21 cellular contexts compared by ENCODE assay signal in genomic region chr4:171582961-171583581, GRCh38.
DNase-seq lines count a peak whose midpoint lies in the region; ATAC-seq, FAIRE-seq and TF ChIP-seq lines count a peak whose summit lies in the region.
"Had no signal": no experiment of that assay in that cellular context is flagged by ENCODE, and none has a peak within 500 bp of the region (broad histone marks: within the 10 kb centered on the region; RNA-seq: fewer than 3 reads in every experiment).

No MANE protein-coding gene starts in this region.

- no peaks in the 10 kb centered on the region for H3K9me3 ChIP-seq in body of pancreas
- H3K9me3 ChIP-seq: breast epithelium had no signal

- no peaks in the 10 kb centered on the region for H3K27me3 ChIP-seq in body of pancreas
- H3K27me3 ChIP-seq: breast epithelium had no signal

- H3K4me3 ChIP-seq in body of pancreas, result no peak overlapping the region
- H3K4me3 ChIP-seq: breast epithelium had no signal

- ATAC-seq in GM21423 (IDR thresholded peaks at IDR 0.05; ENCODE audit: unreplicated experiment) (peak; percentile 46), HG03354 (IDR thresholded peaks at IDR 0.05; ENCODE audit: poor library complexity, severe bottlenecking, unreplicated experiment) (peak; percentile 30), body of pancreas (no peak), GM18873 (IDR thresholded peaks at IDR 0.05; ENCODE audit: low FRiP score, unreplicated experiment) (no peak)
- ATAC-seq: activated CD8-positive, alpha-beta memory T cell treated with anti-CD3 and anti-CD28 coated beads, Interleukin-2, amount 10 ng/mL, durations not matched to agents 7 days and 5 days; activated naive CD8-positive, alpha-beta T cell treated with anti-CD3 and anti-CD28 coated beads, Interleukin-2, amount 50 U/mL, for 24 hours; activated T-helper 17 cell treated with anti-CD3 and anti-CD28 coated beads, Interleukin-2, amount 50 U/mL, for 72 hours; naive thymus-derived CD8-positive, alpha-beta T cell; PC-3 had no signal

- H3K36me3 ChIP-seq in body of pancreas (replicated peaks in 1 of 2; ENCODE audit: insufficient read depth in 1 of 2, low read depth in 2 of 2), result no peaks in the 10 kb centered on the region
- H3K36me3 ChIP-seq: breast epithelium had no signal

- no peaks in the 10 kb centered on the region for H3K4me1 ChIP-seq in body of pancreas
- H3K4me1 ChIP-seq: breast epithelium had no signal

- no peak overlapping the region for H3K27ac ChIP-seq in body of pancreas
- H3K27ac ChIP-seq: breast epithelium had no signal

- WGBS in body of pancreas, 2 donors, result 35 to 43% methylated on average over 4 of the region's 4 CpGs

- intact Hi-C loops in body of pancreas (cut with DNase I), result no loop called here

- TF ChIP-seq CTCF in body of pancreas (IDR thresholded peaks at IDR 0.05), result no peak

- TF ChIP-seq POLR2A in body of pancreas (IDR thresholded peaks at IDR 0.05), result no peak

- peak; percentile 55 for FAIRE-seq in GM18507 (lab: Jason Lieb, UNC)
- FAIRE-seq: islet of Langerhans, urothelium cell line had no signal

- DNase-seq in GM18507 (ENCODE audit: extremely low spot score, insufficient read length, low read depth), result no peak
- peak; percentile 11 for DNase-seq in left kidney (ENCODE audit: low read depth, low spot score)
- no peak for DNase-seq in body of pancreas
- DNase-seq in SHP77 treated with DMSO at 0.1 percent for 48 hours (lab: John Stamatoyannopoulos, UW), result no peak
- DNase-seq: activated CD8-positive, alpha-beta memory T cell treated with anti-CD3 and anti-CD28 coated beads, Interleukin-2, amount 10 ng/mL, durations not matched to agents 7 days and 5 days; activated naive CD8-positive, alpha-beta T cell treated with anti-CD3 and anti-CD28 coated beads, Interleukin-2, amount 50 U/mL, for 24 hours; COR-L47; H7; IMR-90; naive thymus-derived CD8-positive, alpha-beta T cell; NCI-H1092; PC-3; stimulated activated CD4-positive, alpha-beta T cell treated with anti-CD3 and anti-CD28 coated beads, Interleukin-2, amount 100 ng/mL, for 24 hours; T-helper 9 cell had no signal

Comparison
In these comparisons a context has a peak if more than half of its experiments do, and no peak if none do; other contexts are left out.
1. ATAC-seq: peak in GM21423 (single experiment) and HG03354 (single experiment); none in body of pancreas (single experiment) and GM18873 (single experiment).